ENCODE assay signal across 2 cellular contexts in the genomic region with DNA sequence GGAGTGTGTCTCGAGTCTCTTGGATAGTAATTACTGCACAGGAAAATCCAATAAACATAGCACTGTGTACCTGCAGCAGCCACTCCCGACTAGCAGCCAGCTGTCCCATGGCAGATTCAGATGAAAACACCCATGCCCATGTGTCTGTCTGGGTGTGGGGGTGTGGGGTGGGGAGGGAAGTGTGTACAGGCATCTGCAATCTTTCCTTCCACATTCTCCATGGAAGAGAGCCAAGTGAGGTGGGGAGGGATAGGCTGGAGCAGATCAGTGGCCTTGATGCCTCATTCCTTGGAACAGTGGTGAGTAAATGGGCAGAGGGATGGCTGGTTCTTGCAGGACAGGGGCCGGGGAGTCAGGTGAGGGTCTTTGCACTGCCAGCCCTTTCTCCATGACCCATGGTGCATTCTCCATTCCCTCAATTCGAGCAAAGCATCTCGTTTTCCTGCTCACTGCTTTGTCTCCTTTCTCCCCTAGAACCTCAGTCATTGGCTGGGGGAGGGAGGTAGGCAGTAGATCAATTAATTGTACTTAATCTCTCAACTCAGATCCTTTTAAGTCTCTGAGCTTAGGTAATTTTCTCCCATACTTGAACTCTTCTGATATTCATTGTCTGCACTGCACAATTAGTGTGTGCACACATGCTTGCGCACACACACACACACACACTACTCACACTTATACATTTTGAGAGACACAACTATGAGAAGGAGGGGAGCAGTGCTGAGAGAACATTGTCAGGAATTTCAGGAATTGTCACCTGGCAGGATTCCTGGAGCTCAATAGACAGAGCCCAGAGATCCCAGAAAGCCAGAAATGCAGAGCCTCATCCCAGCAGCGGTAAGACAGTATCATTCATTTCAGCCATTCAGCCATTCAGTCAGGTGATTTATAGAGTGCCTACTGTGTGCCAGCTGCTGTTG.
TF ChIP-seq lines count a peak whose summit lies in the region.

No MANE protein-coding gene starts in this region.

TF ChIP-seq in Ishikawa, 13 proteins besides CTCF, POLR2A, EP300 and RAD21:
- TF ChIP-seq TEAD4 (IDR thresholded peaks at IDR 0.05) (peak; percentile 83), NFIC (IDR thresholded peaks at IDR 0.05) (peak; percentile 23; the same call in 1 of the 2 replicates), TCF12 (IDR thresholded peaks at IDR 0.05; ENCODE audit: low read depth) (no peak)
- TF ChIP-seq, protein P1, sequence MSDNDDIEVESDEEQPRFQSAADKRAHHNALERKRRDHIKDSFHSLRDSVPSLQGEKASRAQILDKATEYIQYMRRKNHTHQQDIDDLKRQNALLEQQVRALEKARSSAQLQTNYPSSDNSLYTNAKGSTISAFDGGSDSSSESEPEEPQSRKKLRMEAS (IDR thresholded peaks at IDR 0.05): 0 out of 2 replicates have a peak, but pooled peaks have one; percentile 1
TF ChIP-seq in Ishikawa: peak in this region for 3.

TF ChIP-seq in H1, 55 proteins besides CTCF, POLR2A, EP300 and RAD21:
- TF ChIP-seq SP2 (IDR thresholded peaks at IDR 0.05; ENCODE audit: low read length) (no peak), BCL11A (IDR thresholded peaks at IDR 0.05; ENCODE audit: low read depth in 2 of 2, low read length in 2 of 2) (no peak), TEAD4 (IDR thresholded peaks at IDR 0.05; ENCODE audit: low read depth, low read length) (peak; percentile 88), ZNF274 (IDR thresholded peaks at IDR 0.05; ENCODE audit: borderline replicate concordance, extremely low read depth, low read length) (no peak), SP1 (IDR thresholded peaks at IDR 0.05; ENCODE audit: low read depth, low read length) (0 out of 2 replicates have a peak, but pooled peaks have one; percentile 26), EGR1 (IDR thresholded peaks at IDR 0.05; ENCODE audit: borderline replicate concordance, low read depth, low read length) (no peak), KDM5A (IDR thresholded peaks at IDR 0.05; ENCODE audit: low read length) (no peak), JUN (IDR thresholded peaks at IDR 0.05; ENCODE audit: low read depth, low read length) (no peak), ASH2L (IDR thresholded peaks at IDR 0.05; ENCODE audit: low read length) (peak; percentile 53), EZH2 (IDR thresholded peaks at IDR 0.05; ENCODE audit: low read depth, low read length, severe bottlenecking) (no peak), NRF1 (IDR thresholded peaks at IDR 0.05; ENCODE audit: low read depth, low read length) (no peak)
- TF ChIP-seq, protein P2, sequence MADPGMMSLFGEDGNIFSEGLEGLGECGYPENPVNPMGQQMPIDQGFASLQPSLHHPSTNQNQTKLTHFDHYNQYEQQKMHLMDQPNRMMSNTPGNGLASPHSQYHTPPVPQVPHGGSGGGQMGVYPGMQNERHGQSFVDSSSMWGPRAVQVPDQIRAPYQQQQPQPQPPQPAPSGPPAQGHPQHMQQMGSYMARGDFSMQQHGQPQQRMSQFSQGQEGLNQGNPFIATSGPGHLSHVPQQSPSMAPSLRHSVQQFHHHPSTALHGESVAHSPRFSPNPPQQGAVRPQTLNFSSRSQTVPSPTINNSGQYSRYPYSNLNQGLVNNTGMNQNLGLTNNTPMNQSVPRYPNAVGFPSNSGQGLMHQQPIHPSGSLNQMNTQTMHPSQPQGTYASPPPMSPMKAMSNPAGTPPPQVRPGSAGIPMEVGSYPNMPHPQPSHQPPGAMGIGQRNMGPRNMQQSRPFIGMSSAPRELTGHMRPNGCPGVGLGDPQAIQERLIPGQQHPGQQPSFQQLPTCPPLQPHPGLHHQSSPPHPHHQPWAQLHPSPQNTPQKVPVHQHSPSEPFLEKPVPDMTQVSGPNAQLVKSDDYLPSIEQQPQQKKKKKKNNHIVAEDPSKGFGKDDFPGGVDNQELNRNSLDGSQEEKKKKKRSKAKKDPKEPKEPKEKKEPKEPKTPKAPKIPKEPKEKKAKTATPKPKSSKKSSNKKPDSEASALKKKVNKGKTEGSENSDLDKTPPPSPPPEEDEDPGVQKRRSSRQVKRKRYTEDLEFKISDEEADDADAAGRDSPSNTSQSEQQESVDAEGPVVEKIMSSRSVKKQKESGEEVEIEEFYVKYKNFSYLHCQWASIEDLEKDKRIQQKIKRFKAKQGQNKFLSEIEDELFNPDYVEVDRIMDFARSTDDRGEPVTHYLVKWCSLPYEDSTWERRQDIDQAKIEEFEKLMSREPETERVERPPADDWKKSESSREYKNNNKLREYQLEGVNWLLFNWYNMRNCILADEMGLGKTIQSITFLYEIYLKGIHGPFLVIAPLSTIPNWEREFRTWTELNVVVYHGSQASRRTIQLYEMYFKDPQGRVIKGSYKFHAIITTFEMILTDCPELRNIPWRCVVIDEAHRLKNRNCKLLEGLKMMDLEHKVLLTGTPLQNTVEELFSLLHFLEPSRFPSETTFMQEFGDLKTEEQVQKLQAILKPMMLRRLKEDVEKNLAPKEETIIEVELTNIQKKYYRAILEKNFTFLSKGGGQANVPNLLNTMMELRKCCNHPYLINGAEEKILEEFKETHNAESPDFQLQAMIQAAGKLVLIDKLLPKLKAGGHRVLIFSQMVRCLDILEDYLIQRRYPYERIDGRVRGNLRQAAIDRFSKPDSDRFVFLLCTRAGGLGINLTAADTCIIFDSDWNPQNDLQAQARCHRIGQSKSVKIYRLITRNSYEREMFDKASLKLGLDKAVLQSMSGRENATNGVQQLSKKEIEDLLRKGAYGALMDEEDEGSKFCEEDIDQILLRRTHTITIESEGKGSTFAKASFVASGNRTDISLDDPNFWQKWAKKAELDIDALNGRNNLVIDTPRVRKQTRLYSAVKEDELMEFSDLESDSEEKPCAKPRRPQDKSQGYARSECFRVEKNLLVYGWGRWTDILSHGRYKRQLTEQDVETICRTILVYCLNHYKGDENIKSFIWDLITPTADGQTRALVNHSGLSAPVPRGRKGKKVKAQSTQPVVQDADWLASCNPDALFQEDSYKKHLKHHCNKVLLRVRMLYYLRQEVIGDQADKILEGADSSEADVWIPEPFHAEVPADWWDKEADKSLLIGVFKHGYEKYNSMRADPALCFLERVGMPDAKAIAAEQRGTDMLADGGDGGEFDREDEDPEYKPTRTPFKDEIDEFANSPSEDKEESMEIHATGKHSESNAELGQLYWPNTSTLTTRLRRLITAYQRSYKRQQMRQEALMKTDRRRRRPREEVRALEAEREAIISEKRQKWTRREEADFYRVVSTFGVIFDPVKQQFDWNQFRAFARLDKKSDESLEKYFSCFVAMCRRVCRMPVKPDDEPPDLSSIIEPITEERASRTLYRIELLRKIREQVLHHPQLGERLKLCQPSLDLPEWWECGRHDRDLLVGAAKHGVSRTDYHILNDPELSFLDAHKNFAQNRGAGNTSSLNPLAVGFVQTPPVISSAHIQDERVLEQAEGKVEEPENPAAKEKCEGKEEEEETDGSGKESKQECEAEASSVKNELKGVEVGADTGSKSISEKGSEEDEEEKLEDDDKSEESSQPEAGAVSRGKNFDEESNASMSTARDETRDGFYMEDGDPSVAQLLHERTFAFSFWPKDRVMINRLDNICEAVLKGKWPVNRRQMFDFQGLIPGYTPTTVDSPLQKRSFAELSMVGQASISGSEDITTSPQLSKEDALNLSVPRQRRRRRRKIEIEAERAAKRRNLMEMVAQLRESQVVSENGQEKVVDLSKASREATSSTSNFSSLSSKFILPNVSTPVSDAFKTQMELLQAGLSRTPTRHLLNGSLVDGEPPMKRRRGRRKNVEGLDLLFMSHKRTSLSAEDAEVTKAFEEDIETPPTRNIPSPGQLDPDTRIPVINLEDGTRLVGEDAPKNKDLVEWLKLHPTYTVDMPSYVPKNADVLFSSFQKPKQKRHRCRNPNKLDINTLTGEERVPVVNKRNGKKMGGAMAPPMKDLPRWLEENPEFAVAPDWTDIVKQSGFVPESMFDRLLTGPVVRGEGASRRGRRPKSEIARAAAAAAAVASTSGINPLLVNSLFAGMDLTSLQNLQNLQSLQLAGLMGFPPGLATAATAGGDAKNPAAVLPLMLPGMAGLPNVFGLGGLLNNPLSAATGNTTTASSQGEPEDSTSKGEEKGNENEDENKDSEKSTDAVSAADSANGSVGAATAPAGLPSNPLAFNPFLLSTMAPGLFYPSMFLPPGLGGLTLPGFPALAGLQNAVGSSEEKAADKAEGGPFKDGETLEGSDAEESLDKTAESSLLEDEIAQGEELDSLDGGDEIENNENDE (IDR thresholded peaks at IDR 0.05; ENCODE audit: insufficient replicate concordance, low read length): no peak
